In the genomic region with DNA sequence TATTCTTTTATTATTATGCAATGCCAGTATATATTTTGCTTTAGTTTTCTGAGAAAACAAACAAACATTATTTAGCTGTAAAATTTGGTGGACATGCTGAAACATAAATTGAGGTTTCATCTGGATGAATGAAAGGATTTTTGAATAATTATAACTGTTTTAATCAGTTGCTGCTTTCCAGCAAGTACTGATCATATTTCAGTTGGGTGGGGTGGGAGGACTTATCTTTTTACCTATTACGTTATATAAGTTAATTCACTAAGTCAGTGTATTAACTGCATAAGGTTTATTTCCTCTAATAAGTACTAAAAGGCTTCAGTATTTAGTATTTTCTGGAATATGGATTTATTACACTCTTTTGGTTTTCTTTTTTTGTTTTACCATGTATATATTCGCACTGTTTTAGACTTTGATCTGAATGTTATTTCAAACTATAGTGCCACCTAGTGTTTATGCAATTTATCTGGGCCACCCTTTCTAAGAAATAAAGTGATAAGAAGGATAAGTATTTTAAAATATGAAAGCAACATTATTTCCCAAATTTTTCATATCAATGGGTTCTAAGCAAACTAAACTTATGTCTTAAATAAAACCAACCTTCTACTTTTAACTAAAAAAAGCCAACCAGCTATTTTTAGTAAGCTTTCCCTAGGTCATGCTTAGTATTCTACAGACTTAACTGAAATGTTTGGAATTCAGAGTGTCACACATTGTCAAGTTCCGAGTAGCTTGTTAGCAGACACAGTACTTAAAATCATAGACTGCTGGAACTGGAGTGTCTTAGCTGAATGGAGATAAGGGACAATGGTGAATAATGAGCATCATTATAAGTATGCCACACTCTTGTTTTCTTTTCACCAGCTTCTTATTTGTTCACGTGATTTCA, we compare ENCODE assay signal across 7 cellular contexts.
DNase-seq lines count a peak whose midpoint lies in the region; ATAC-seq, FAIRE-seq and TF ChIP-seq lines count a peak whose summit lies in the region.

No MANE protein-coding gene starts in this region.

- 19 to 54% methylated on average over 4 of the region's 4 CpGs for WGBS in sigmoid colon, 2 donors

- peak; percentile 83 for FAIRE-seq in TTC549 (lab: Jason Lieb, UNC)

- no peaks in the 10 kb centered on the region for H3K9me3 ChIP-seq in sigmoid colon

- ATAC-seq in HG03571 (IDR thresholded peaks at IDR 0.05; ENCODE audit: unreplicated experiment), result no peak

- DNase-seq in GM06990 (ENCODE audit: extremely low read depth, insufficient read length) (no peak), LHCN-M2 (ENCODE audit: low read depth) (peak; percentile 39), left kidney (ENCODE audit: low read depth, low spot score) (peak; percentile 21), sigmoid colon (no peak), NCI-H2081 treated with DMSO at 0.1 percent for 48 hours (lab: John Stamatoyannopoulos, UW) (no peak)

- H3K4me3 ChIP-seq in GM06990 (replicated peaks; ENCODE audit: low read depth, low read length) (no peak overlapping the region), sigmoid colon (no peak overlapping the region)

- TF ChIP-seq POLR2A in sigmoid colon (IDR thresholded peaks at IDR 0.05), result no peak

- H3K4me1 ChIP-seq in sigmoid colon, result no peaks in the 10 kb centered on the region

- TF ChIP-seq EP300 in sigmoid colon (IDR thresholded peaks at IDR 0.05), result no peak

- peak; percentile 36 for TF ChIP-seq CTCF in GM06990 (IDR thresholded peaks at IDR 0.05; ENCODE audit: insufficient read depth, low read length, poor library complexity, severe bottlenecking)
- TF ChIP-seq CTCF in sigmoid colon (IDR thresholded peaks at IDR 0.05), result peak in 2 of 4 experiments; percentile 16 to 54

- no peaks in the 10 kb centered on the region for H3K27me3 ChIP-seq in GM06990 (replicated peaks; ENCODE audit: control insufficient read depth, insufficient read depth, low read length)
- no peaks in the 10 kb centered on the region for H3K27me3 ChIP-seq in sigmoid colon

- intact Hi-C loops in sigmoid colon (cut with DNase I), result loop anchor here (5.0 kb wide), 2 partner anchors 97 to 232 kb away; no protein-coding TSS in a partner anchor

- H3K36me3 ChIP-seq in GM06990 (ENCODE audit: control insufficient read depth, insufficient read depth, low read length) (no peaks in the 10 kb centered on the region), sigmoid colon (no peaks in the 10 kb centered on the region)

- no peak overlapping the region for H3K27ac ChIP-seq in sigmoid colon

Comparison
In these comparisons a context has a peak if more than half of its experiments do, and no peak if none do; other contexts are left out.
1. DNase-seq: peak in LHCN-M2 (single experiment) and left kidney (single experiment); none in GM06990 (single experiment), sigmoid colon (single experiment) and NCI-H2081 treated with DMSO at 0.1 percent for 48 hours (single experiment).